Comparison of ENCODE assay signal across 15 cellular contexts in genomic region chr2:19799881-19800780, GRCh38.
A peak's percentile ranks its signal among the peaks of the same experiment; 100 is the strongest.
DNase-seq lines count a peak whose midpoint lies in the region; ATAC-seq, FAIRE-seq and TF ChIP-seq lines count a peak whose summit lies in the region.
"Had no signal": no experiment of that assay in that cellular context is flagged by ENCODE, and none has a peak within 500 bp of the region (broad histone marks: within the 10 kb centered on the region; RNA-seq: fewer than 3 reads in every experiment).

No MANE protein-coding gene starts in this region.

- DNase-seq in Right ventricle myocardium inferior (ENCODE audit: missing footprints) (peak; percentile 73), left cardiac atrium (no peak), NCI-H2171 (lab: John Stamatoyannopoulos, UW) (peak; percentile 13), bronchial epithelial cell (ENCODE audit: low read depth) (peak; percentile 64), gastrocnemius medialis (no peak)
- DNase-seq in activated T-cell treated with anti-CD3 and anti-CD28 coated beads, Interleukin-2, amount 50 U/mL, for 48 hours = no peak
- DNase-seq: activated naive CD4-positive, alpha-beta T cell treated with Interleukin-2 at 50 U/mL for 16 hours; effector memory CD8-positive, alpha-beta T cell; immature natural killer cell; stimulated activated CD4-positive, alpha-beta T cell treated with anti-CD3 and anti-CD28 coated beads, Interleukin-4, amount 100 ng/mL, for 4 hours; upper lobe of right lung; WERI-Rb-1 had no signal

- ATAC-seq in Right ventricle myocardium inferior (no peak), left cardiac atrium (no peak), gastrocnemius medialis (no peak), GM21367 (IDR thresholded peaks at IDR 0.05; ENCODE audit: unreplicated experiment) (no peak), GM18858 (IDR thresholded peaks at IDR 0.05; ENCODE audit: unreplicated experiment) (no peak)
- ATAC-seq: effector memory CD8-positive, alpha-beta T cell; upper lobe of right lung had no signal

- no peaks in the 10 kb centered on the region for H3K9me3 ChIP-seq in gastrocnemius medialis
- H3K9me3 ChIP-seq: upper lobe of right lung had no signal

- H3K27ac ChIP-seq in gastrocnemius medialis = peak overlapping the region; percentile 75 to 89 (median 82)
- H3K27ac ChIP-seq: upper lobe of right lung, WERI-Rb-1 had no signal

- intact Hi-C loops in Right ventricle myocardium inferior (cut with DNase I) (loop anchor here (5.0 to 10.0 kb wide), 2 partner anchors 62 to 125 kb away; no protein-coding TSS in a partner anchor), left cardiac atrium (cut with DNase I) (no loop called here), gastrocnemius medialis (cut with DNase I; ENCODE audit: low total_unique reads) (no loop called here)

- peak; percentile 4 for TF ChIP-seq CTCF in bronchial epithelial cell (IDR thresholded peaks at IDR 0.05; ENCODE audit: insufficient read depth, low read length, severe bottlenecking)
- no peak for TF ChIP-seq CTCF in gastrocnemius medialis (IDR thresholded peaks at IDR 0.05 in 4 of 5, conservative IDR thresholded peaks at IDR 0.05 in 1 of 5)

- peaks cover 15 to 23% of the 10 kb centered on the region in 2 donors for H3K4me1 ChIP-seq in gastrocnemius medialis
- H3K4me1 ChIP-seq: upper lobe of right lung had no signal

- H3K27me3 ChIP-seq in bronchial epithelial cell (ENCODE audit: control insufficient read depth, insufficient read depth, low read length) (no peaks in the 10 kb centered on the region), gastrocnemius medialis (no peaks in the 10 kb centered on the region)
- H3K27me3 ChIP-seq: upper lobe of right lung had no signal

- H3K36me3 ChIP-seq in bronchial epithelial cell (ENCODE audit: control insufficient read depth, insufficient read depth, low read length) = no peaks in the 10 kb centered on the region
- H3K36me3 ChIP-seq in gastrocnemius medialis = no peaks in the 10 kb centered on the region
- H3K36me3 ChIP-seq: upper lobe of right lung, WERI-Rb-1 had no signal

- no peak for FAIRE-seq in bronchial epithelial cell (lab: Jason Lieb, UNC)
- FAIRE-seq: frontal cortex had no signal

- TF ChIP-seq POLR2A in gastrocnemius medialis (IDR thresholded peaks at IDR 0.05) = no peak

- in situ Hi-C loops in gastrocnemius medialis (cut with MboI; ENCODE audit: low sequenced_read_pairs in 4 of 4) = no loop called here

- no peak overlapping the region for H3K4me3 ChIP-seq in bronchial epithelial cell (ENCODE audit: low read depth, low read length)
- H3K4me3 ChIP-seq in gastrocnemius medialis = no peak overlapping the region
- H3K4me3 ChIP-seq: upper lobe of right lung had no signal

Comparison
In these comparisons a context has a peak if more than half of its experiments do, and no peak if none do; other contexts are left out.
1. DNase-seq: peak in Right ventricle myocardium inferior (single experiment), NCI-H2171 (single experiment) and bronchial epithelial cell (single experiment); none in left cardiac atrium (single experiment), gastrocnemius medialis (0 of 2) and activated T-cell treated with anti-CD3 and anti-CD28 coated beads, Interleukin-2, amount 50 U/mL, for 48 hours (0 of 2).